Comparison of ENCODE assay signal across 1 cellular context in genomic region chr10:124903119-124903518, GRCh38.
TF ChIP-seq lines count a peak whose summit lies in the region.

No MANE protein-coding gene starts in this region.

TF ChIP-seq in IMR-90, 13 proteins besides CTCF, POLR2A, EP300 and RAD21:
- no peak for TF ChIP-seq ELK1 (IDR thresholded peaks at IDR 0.05; ENCODE audit: borderline replicate concordance, low read depth, low read length)
- no peak for TF ChIP-seq MAFK (IDR thresholded peaks at IDR 0.05; ENCODE audit: low read depth, low read length)
- TF ChIP-seq CEBPB (IDR thresholded peaks at IDR 0.05; ENCODE audit: low read depth, low read length): 0 out of 2 replicates have a peak, but pooled peaks have one; percentile 14
- TF ChIP-seq SMC3 (IDR thresholded peaks at IDR 0.05; ENCODE audit: low read depth, low read length): no peak
- TF ChIP-seq RCOR1 (IDR thresholded peaks at IDR 0.05; ENCODE audit: insufficient replicate concordance, low read length): no peak
- no peak for TF ChIP-seq FOS (IDR thresholded peaks at IDR 0.05; ENCODE audit: low read depth, low read length)
- TF ChIP-seq USF2 (IDR thresholded peaks at IDR 0.05; ENCODE audit: low read depth, low read length): no peak
